In genomic region chr13:66723606-66724005, GRCh38 we compare ENCODE assay signal across 1 cellular context.
TF ChIP-seq lines count a peak whose summit lies in the region.

No MANE protein-coding gene starts in this region.

TF ChIP-seq in H1, 55 proteins besides CTCF, POLR2A, EP300 and RAD21:
- TF ChIP-seq, protein P1, sequence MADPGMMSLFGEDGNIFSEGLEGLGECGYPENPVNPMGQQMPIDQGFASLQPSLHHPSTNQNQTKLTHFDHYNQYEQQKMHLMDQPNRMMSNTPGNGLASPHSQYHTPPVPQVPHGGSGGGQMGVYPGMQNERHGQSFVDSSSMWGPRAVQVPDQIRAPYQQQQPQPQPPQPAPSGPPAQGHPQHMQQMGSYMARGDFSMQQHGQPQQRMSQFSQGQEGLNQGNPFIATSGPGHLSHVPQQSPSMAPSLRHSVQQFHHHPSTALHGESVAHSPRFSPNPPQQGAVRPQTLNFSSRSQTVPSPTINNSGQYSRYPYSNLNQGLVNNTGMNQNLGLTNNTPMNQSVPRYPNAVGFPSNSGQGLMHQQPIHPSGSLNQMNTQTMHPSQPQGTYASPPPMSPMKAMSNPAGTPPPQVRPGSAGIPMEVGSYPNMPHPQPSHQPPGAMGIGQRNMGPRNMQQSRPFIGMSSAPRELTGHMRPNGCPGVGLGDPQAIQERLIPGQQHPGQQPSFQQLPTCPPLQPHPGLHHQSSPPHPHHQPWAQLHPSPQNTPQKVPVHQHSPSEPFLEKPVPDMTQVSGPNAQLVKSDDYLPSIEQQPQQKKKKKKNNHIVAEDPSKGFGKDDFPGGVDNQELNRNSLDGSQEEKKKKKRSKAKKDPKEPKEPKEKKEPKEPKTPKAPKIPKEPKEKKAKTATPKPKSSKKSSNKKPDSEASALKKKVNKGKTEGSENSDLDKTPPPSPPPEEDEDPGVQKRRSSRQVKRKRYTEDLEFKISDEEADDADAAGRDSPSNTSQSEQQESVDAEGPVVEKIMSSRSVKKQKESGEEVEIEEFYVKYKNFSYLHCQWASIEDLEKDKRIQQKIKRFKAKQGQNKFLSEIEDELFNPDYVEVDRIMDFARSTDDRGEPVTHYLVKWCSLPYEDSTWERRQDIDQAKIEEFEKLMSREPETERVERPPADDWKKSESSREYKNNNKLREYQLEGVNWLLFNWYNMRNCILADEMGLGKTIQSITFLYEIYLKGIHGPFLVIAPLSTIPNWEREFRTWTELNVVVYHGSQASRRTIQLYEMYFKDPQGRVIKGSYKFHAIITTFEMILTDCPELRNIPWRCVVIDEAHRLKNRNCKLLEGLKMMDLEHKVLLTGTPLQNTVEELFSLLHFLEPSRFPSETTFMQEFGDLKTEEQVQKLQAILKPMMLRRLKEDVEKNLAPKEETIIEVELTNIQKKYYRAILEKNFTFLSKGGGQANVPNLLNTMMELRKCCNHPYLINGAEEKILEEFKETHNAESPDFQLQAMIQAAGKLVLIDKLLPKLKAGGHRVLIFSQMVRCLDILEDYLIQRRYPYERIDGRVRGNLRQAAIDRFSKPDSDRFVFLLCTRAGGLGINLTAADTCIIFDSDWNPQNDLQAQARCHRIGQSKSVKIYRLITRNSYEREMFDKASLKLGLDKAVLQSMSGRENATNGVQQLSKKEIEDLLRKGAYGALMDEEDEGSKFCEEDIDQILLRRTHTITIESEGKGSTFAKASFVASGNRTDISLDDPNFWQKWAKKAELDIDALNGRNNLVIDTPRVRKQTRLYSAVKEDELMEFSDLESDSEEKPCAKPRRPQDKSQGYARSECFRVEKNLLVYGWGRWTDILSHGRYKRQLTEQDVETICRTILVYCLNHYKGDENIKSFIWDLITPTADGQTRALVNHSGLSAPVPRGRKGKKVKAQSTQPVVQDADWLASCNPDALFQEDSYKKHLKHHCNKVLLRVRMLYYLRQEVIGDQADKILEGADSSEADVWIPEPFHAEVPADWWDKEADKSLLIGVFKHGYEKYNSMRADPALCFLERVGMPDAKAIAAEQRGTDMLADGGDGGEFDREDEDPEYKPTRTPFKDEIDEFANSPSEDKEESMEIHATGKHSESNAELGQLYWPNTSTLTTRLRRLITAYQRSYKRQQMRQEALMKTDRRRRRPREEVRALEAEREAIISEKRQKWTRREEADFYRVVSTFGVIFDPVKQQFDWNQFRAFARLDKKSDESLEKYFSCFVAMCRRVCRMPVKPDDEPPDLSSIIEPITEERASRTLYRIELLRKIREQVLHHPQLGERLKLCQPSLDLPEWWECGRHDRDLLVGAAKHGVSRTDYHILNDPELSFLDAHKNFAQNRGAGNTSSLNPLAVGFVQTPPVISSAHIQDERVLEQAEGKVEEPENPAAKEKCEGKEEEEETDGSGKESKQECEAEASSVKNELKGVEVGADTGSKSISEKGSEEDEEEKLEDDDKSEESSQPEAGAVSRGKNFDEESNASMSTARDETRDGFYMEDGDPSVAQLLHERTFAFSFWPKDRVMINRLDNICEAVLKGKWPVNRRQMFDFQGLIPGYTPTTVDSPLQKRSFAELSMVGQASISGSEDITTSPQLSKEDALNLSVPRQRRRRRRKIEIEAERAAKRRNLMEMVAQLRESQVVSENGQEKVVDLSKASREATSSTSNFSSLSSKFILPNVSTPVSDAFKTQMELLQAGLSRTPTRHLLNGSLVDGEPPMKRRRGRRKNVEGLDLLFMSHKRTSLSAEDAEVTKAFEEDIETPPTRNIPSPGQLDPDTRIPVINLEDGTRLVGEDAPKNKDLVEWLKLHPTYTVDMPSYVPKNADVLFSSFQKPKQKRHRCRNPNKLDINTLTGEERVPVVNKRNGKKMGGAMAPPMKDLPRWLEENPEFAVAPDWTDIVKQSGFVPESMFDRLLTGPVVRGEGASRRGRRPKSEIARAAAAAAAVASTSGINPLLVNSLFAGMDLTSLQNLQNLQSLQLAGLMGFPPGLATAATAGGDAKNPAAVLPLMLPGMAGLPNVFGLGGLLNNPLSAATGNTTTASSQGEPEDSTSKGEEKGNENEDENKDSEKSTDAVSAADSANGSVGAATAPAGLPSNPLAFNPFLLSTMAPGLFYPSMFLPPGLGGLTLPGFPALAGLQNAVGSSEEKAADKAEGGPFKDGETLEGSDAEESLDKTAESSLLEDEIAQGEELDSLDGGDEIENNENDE (IDR thresholded peaks at IDR 0.05; ENCODE audit: insufficient replicate concordance, low read length), result no peak
- TF ChIP-seq KDM1A (IDR thresholded peaks at IDR 0.05; ENCODE audit: borderline replicate concordance, low read length), result no peak
- no peak for TF ChIP-seq SP2 (IDR thresholded peaks at IDR 0.05; ENCODE audit: low read length)
- no peak for TF ChIP-seq CHD2 (IDR thresholded peaks at IDR 0.05; ENCODE audit: low read length)
- no peak for TF ChIP-seq POLR2AphosphoS5 (IDR thresholded peaks at IDR 0.05; ENCODE audit: low read depth, low read length)
- no peak for TF ChIP-seq SRF (IDR thresholded peaks at IDR 0.05; ENCODE audit: low read depth, low read length)
- no peak for TF ChIP-seq BRCA1 (IDR thresholded peaks at IDR 0.05; ENCODE audit: low read depth, low read length)
- TF ChIP-seq RXRA (IDR thresholded peaks at IDR 0.05; ENCODE audit: insufficient read depth, low read depth, low read length), result no peak
- no peak for TF ChIP-seq CBX8 (IDR thresholded peaks at IDR 0.05; ENCODE audit: borderline replicate concordance, low read depth, low read length)
- TF ChIP-seq KDM4A (IDR thresholded peaks at IDR 0.05; ENCODE audit: low read depth, low read length, severe bottlenecking), result no peak
- no peak for TF ChIP-seq FOSL1 (IDR thresholded peaks at IDR 0.05; ENCODE audit: insufficient read depth, low read depth, low read length)
- TF ChIP-seq, protein P2, sequence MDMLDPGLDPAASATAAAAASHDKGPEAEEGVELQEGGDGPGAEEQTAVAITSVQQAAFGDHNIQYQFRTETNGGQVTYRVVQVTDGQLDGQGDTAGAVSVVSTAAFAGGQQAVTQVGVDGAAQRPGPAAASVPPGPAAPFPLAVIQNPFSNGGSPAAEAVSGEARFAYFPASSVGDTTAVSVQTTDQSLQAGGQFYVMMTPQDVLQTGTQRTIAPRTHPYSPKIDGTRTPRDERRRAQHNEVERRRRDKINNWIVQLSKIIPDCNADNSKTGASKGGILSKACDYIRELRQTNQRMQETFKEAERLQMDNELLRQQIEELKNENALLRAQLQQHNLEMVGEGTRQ (IDR thresholded peaks at IDR 0.05; ENCODE audit: low read length), result no peak
- TF ChIP-seq ZNF274 (IDR thresholded peaks at IDR 0.05; ENCODE audit: borderline replicate concordance, extremely low read depth, low read length), result no peak
